Comparison of ENCODE assay signal across 3 cellular contexts in genomic region chr11:122832297-122833132, GRCh38. TPM values are rescaled to one million over a fixed set of nuclear protein-coding genes. Genes with fewer than 3 reads are reported as not detected.
"Had no signal": no experiment of that assay in that cellular context is flagged by ENCODE, and none has a peak within 500 bp of the region (broad histone marks: within the 10 kb centered on the region; RNA-seq: fewer than 3 reads in every experiment).

No MANE protein-coding gene starts in this region.

RNA-seq across cellular contexts. Expression of gene CRTAM, which starts 5.8 kb away (rescaled TPM):
- total RNA-seq: ascending aorta, dermis blood vessel endothelial cell, vagina had no signal
